ENCODE assay signal across 8 cellular contexts in the genomic region with DNA sequence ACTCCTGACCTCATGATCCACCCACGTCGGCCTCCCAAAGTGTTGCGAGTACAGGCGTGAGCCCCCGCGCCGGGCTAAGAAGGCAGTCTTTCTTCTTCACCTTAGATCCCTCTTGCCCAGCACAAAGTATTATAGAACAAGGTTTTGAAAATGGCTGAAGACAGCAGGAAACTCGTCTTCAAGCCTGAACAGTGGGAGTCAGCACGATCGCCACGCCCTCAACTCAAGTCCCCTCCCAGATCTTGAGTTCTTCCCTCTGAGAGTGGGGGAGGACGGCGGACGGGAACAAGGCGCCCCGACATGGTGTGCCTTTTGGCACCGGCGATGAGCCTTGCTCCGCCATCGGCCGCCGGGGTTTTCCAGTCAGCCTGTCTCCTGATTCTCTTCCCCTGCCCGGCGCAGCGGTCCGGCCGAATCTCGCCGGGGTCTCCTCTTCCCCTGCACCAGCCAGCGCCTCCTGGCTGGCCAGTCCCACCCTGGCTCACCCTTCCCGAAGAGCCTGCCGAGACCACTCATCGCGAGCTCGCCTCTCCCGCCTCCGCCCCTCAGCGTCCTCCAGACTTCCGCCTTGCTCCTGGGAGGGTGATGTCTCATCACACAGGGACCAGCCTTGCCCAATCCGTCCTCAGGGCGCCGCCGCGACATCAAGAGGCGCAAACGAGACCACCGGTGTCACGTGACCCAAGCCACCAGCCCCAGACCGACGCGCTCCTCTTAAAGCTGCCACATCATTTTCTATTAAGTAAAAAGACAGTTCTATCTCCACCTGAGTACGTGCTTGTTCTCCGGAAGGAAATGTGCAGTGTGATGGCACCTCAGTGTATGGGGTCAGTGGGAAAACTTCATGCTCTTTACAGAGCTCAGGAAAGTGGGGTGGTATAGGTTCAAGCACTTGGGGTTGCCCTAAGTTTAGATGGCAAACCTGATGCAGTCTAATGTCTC. TPM values are rescaled to one million over a fixed set of nuclear protein-coding genes. Genes with fewer than 3 reads are reported as not detected.
DNase-seq lines count a peak whose midpoint lies in the region; ATAC-seq and TF ChIP-seq lines count a peak whose summit lies in the region.

A gene with protein sequence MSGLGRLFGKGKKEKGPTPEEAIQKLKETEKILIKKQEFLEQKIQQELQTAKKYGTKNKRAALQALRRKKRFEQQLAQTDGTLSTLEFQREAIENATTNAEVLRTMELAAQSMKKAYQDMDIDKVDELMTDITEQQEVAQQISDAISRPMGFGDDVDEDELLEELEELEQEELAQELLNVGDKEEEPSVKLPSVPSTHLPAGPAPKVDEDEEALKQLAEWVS (minus strand): TSS at position 565 of the 942 bp plus-strand sequence. CDS start 49 bp downstream, at position 516.

- peaks cover 10% of the 10 kb centered on the region for H3K4me1 ChIP-seq in upper lobe of right lung

- TF ChIP-seq CTCF in GM13977 (IDR thresholded peaks at IDR 0.05; ENCODE audit: extremely low read depth, insufficient read depth, missing control alignments) (no peak), upper lobe of right lung (IDR thresholded peaks at IDR 0.05) (peak; percentile 8)

- peak within 1 kb of the TSS; percentile 99 for H3K27ac Mint-ChIP-seq in T-helper 1 cell treated with Interleukin-12 subunit alpha and Interleukin-12 subunit beta and Interleukin-4 antibody, amounts not matched to agents 30 μg/mL and 1 μg/mL, for 36 hours

- H3K27me3 Mint-ChIP-seq in T-helper 1 cell treated with Interleukin-12 subunit alpha and Interleukin-12 subunit beta and Interleukin-4 antibody, amounts not matched to agents 30 μg/mL and 1 μg/mL, for 36 hours (ENCODE audit: low read depth): no peaks in the 10 kb centered on the region

- no peaks in the 10 kb centered on the region for H3K9me3 Mint-ChIP-seq in T-helper 1 cell treated with Interleukin-12 subunit alpha and Interleukin-12 subunit beta and Interleukin-4 antibody, amounts not matched to agents 30 μg/mL and 1 μg/mL, for 36 hours

- ATAC-seq in HG02884 (IDR thresholded peaks at IDR 0.05; ENCODE audit: unreplicated experiment): peak; percentile 71
- peak; percentile 93 to 95 for ATAC-seq in left cardiac atrium
- ATAC-seq in upper lobe of right lung: peak; percentile 93

- intact Hi-C loops in left cardiac atrium (cut with DNase I): no loop called here
- intact Hi-C loops in posterior vena cava (cut with DNase I): no loop called here
- intact Hi-C loops in upper lobe of right lung (cut with DNase I): no loop called here

- peak within 1 kb of the TSS; percentile 67 for H3K4me3 ChIP-seq in upper lobe of right lung

- DNase-seq in GM13977 (ENCODE audit: low spot score) (peak; percentile 95), NCI-H1694 (lab: John Stamatoyannopoulos, UW) (peak; percentile 97), amniotic stem cell (lab: John Stamatoyannopoulos, UW) (peak; percentile 99), left cardiac atrium (peak; percentile 99), posterior vena cava (ENCODE audit: low spot score) (peak; percentile 100), upper lobe of right lung (peak; percentile 99)

- peaks cover 37% of the 10 kb centered on the region for H3K36me3 ChIP-seq in upper lobe of right lung

- peak within 1 kb of the TSS; percentile 96 for H3K27ac ChIP-seq in upper lobe of right lung

- H3K4me1 Mint-ChIP-seq in T-helper 1 cell treated with Interleukin-12 subunit alpha and Interleukin-12 subunit beta and Interleukin-4 antibody, amounts not matched to agents 30 μg/mL and 1 μg/mL, for 36 hours (ENCODE audit: low read depth): peaks cover 42% of the 10 kb centered on the region

- no peaks in the 10 kb centered on the region for H3K27me3 ChIP-seq in upper lobe of right lung

- H3K9me3 ChIP-seq in upper lobe of right lung: no peaks in the 10 kb centered on the region

- in situ Hi-C loops in GM13977 (cut with MboI; ENCODE audit: low pct_unique_long_range_greater_than_20kb, low sequenced_read_pairs, unreplicated experiment): no loop called here

- H3K36me3 Mint-ChIP-seq in T-helper 1 cell treated with Interleukin-12 subunit alpha and Interleukin-12 subunit beta and Interleukin-4 antibody, amounts not matched to agents 30 μg/mL and 1 μg/mL, for 36 hours (ENCODE audit: low read depth): peaks cover 37% of the 10 kb centered on the region

- H3K4me3 Mint-ChIP-seq in T-helper 1 cell treated with Interleukin-12 subunit alpha and Interleukin-12 subunit beta and Interleukin-4 antibody, amounts not matched to agents 30 μg/mL and 1 μg/mL, for 36 hours: peak within 1 kb of the TSS; percentile 96

RNA-seq across cellular contexts. Expression of the gene that starts here (rescaled TPM):
- total RNA-seq in left cardiac atrium: 10 to 100 TPM; 34.7 to 38.4 TPM
- 10 to 100 TPM; 41.8 to 42.7 TPM for total RNA-seq in posterior vena cava
- 48.0 TPM for total RNA-seq in upper lobe of right lung

Comparison
In these comparisons a context has a peak if more than half of its experiments do, and no peak if none do; other contexts are left out.
1. Peak in every context shown above with its lines: DNase-seq, ATAC-seq, H3K4me3 ChIP-seq and H3K27ac ChIP-seq.